ENCODE assay signal across 27 cellular contexts in the genomic region with DNA sequence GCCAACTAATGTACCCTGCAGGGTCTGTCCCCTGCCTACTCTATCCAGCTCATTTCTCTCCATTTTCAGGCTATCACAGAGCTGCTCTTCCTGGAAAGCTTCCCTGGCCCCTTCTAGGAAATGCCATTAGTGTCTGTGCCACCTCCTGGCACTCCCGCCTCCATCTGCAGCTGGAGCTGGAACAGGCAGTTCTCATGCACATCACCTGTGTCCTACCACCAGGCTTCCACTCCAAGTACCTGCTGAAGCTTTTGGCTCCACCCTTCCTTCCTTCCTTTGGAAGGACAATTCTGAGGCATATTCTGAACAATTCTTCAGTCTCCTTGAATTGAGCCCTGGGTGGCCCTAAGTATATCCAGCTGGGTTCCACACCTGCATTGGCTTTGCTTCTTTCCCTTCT.
"Had no signal": no experiment of that assay in that cellular context is flagged by ENCODE, and none has a peak within 500 bp of the region (broad histone marks: within the 10 kb centered on the region; RNA-seq: fewer than 3 reads in every experiment).

No MANE protein-coding gene starts in this region.

- H3K4me1 ChIP-seq: ascending aorta, body of pancreas, Peyer's patch, SJCRH30 had no signal

- H3K9me2 ChIP-seq: SK-N-SH had no signal

- DNase-seq: activated CD4-positive, alpha-beta memory T cell treated with anti-CD3 and anti-CD28 coated beads, Interleukin-2, amount 10 ng/mL, durations not matched to agents 7 days and 5 days; activated CD4-positive, alpha-beta T cell treated with anti-CD3 and anti-CD28 coated beads for 36 hours; activated CD4-positive, alpha-beta T cell treated with anti-CD3 and anti-CD28 coated beads, Interleukin-2, amount 50 U/mL, for 1 hour; activated naive CD4-positive, alpha-beta T cell treated with Interleukin-2 at 50 U/mL for 16 hours; activated naive CD8-positive, alpha-beta T cell treated with anti-CD3 and anti-CD28 coated beads, Interleukin-2, amount 50 U/mL, for 24 hours; activated T-cell treated with anti-CD3 and anti-CD28 coated beads, Interleukin-2, amount 50 U/mL, for 72 hours; amniotic stem cell; body of pancreas; central memory CD4-positive, alpha-beta T cell; Karpas-422; MM.1S; NCI-H1105; NCI-H1436; NCI-H1694 treated with DMSO at 0.1 percent for 48 hours; NCI-H2029 treated with DMSO at 0.1 percent for 48 hours; NCI-H510A treated with DMSO at 0.1 percent for 48 hours; NCI-H69; NK-92 treated with Interleukin-12 subunit alpha and Interleukin-12 subunit beta, amount 100 ng/mL, for 24 hours; Peyer's patch; Right ventricle myocardium superior; SJCRH30; SK-N-SH; T-helper 1 cell had no signal

- ATAC-seq: activated CD4-positive, alpha-beta T cell treated with anti-CD3 and anti-CD28 coated beads for 36 hours; activated naive CD4-positive, alpha-beta T cell treated with anti-CD3 and anti-CD28 coated beads, Interleukin-2, amount 50 U/mL, for 72 hours; activated naive CD8-positive, alpha-beta T cell treated with anti-CD3 and anti-CD28 coated beads, Interleukin-2, amount 50 U/mL, for 24 hours; activated T-cell treated with anti-CD3 and anti-CD28 coated beads, Interleukin-2, amount 50 U/mL, for 72 hours; body of pancreas had no signal

- H3K27me3 ChIP-seq: ascending aorta, body of pancreas, Peyer's patch, SJCRH30 had no signal

- H3K4me2 ChIP-seq: SK-N-SH had no signal

- H3K4me3 ChIP-seq: ascending aorta, body of pancreas, Peyer's patch, SJCRH30 had no signal

- H3K27ac Mint-ChIP-seq: activated CD4-positive, alpha-beta memory T cell treated with anti-CD3 and anti-CD28 coated beads, Interleukin-2, amount 10 ng/mL, durations not matched to agents 7 days and 5 days; activated CD4-positive, alpha-beta T cell treated with anti-CD3 and anti-CD28 coated beads for 36 hours; activated naive CD4-positive, alpha-beta T cell treated with anti-CD3 and anti-CD28 coated beads, Interleukin-2, amount 50 U/mL, for 72 hours; activated naive CD8-positive, alpha-beta T cell treated with anti-CD3 and anti-CD28 coated beads, Interleukin-2, amount 50 U/mL, for 24 hours; activated T-cell treated with anti-CD3 and anti-CD28 coated beads, Interleukin-2, amount 50 U/mL, for 72 hours had no signal

- H3K27ac ChIP-seq: ascending aorta, body of pancreas, Peyer's patch, RWPE1, SJCRH30, VCaP had no signal

- H3K4me3 Mint-ChIP-seq: activated CD4-positive, alpha-beta memory T cell treated with anti-CD3 and anti-CD28 coated beads, Interleukin-2, amount 10 ng/mL, durations not matched to agents 7 days and 5 days; activated CD4-positive, alpha-beta T cell treated with anti-CD3 and anti-CD28 coated beads for 36 hours; activated naive CD8-positive, alpha-beta T cell treated with anti-CD3 and anti-CD28 coated beads, Interleukin-2, amount 50 U/mL, for 24 hours; activated T-cell treated with anti-CD3 and anti-CD28 coated beads, Interleukin-2, amount 50 U/mL, for 72 hours had no signal

- H3K36me3 ChIP-seq: ascending aorta, Peyer's patch, SJCRH30 had no signal

- H3K9me3 Mint-ChIP-seq: activated CD4-positive, alpha-beta memory T cell treated with anti-CD3 and anti-CD28 coated beads, Interleukin-2, amount 10 ng/mL, durations not matched to agents 7 days and 5 days; activated naive CD8-positive, alpha-beta T cell treated with anti-CD3 and anti-CD28 coated beads, Interleukin-2, amount 50 U/mL, for 24 hours; activated T-cell treated with anti-CD3 and anti-CD28 coated beads, Interleukin-2, amount 50 U/mL, for 72 hours had no signal

- H3K9me3 ChIP-seq: ascending aorta, body of pancreas had no signal

- H3K9ac ChIP-seq: SK-N-SH had no signal

- H3K4me1 Mint-ChIP-seq: activated CD4-positive, alpha-beta memory T cell treated with anti-CD3 and anti-CD28 coated beads, Interleukin-2, amount 10 ng/mL, durations not matched to agents 7 days and 5 days; activated CD4-positive, alpha-beta T cell treated with anti-CD3 and anti-CD28 coated beads for 36 hours; activated naive CD8-positive, alpha-beta T cell treated with anti-CD3 and anti-CD28 coated beads, Interleukin-2, amount 50 U/mL, for 24 hours had no signal
